Comparison of ENCODE assay signal across 23 cellular contexts in genomic region chr4:52655505-52655904, GRCh38. TPM values are rescaled to one million over a fixed set of nuclear protein-coding genes. Genes with fewer than 3 reads are reported as not detected.
DNase-seq lines count a peak whose midpoint lies in the region; ATAC-seq, FAIRE-seq and TF ChIP-seq lines count a peak whose summit lies in the region.
"Had no signal": no experiment of that assay in that cellular context is flagged by ENCODE, and none has a peak within 500 bp of the region (broad histone marks: within the 10 kb centered on the region; RNA-seq: fewer than 3 reads in every experiment).

No MANE protein-coding gene starts in this region.

- H3K27me3 Mint-ChIP-seq in brain = peaks cover 4% of the 10 kb centered on the region
- H3K27me3 Mint-ChIP-seq in glutamatergic neuron (ENCODE audit: unreplicated experiment) = peaks cover 10% of the 10 kb centered on the region
- no peaks in the 10 kb centered on the region for H3K27me3 Mint-ChIP-seq in type B pancreatic cell

- FAIRE-seq in HepG2 (lab: Jason Lieb, UNC) = no peak
- FAIRE-seq: H54 had no signal

- no peaks in the 10 kb centered on the region; a peak in 1 of 5 replicates for H3K27me3 ChIP-seq in HepG2 (ENCODE audit: control insufficient read depth in 1 of 2, insufficient read depth in 2 of 2, low read length in 2 of 2)
- no peaks in the 10 kb centered on the region for H3K27me3 ChIP-seq in right lobe of liver
- H3K27me3 ChIP-seq: BLaER1, esophagus muscularis mucosa, ovary, suprapubic skin, uterus had no signal

- ATAC-seq in HepG2 (no peak), right lobe of liver (no peak), GM19351 (IDR thresholded peaks at IDR 0.05; ENCODE audit: unreplicated experiment) (no peak), GM21528 (IDR thresholded peaks at IDR 0.05; ENCODE audit: low FRiP score, unreplicated experiment) (no peak)
- ATAC-seq: activated CD4-positive, alpha-beta T cell treated with anti-CD3 and anti-CD28 coated beads for 36 hours had no signal

- H3K4me3 ChIP-seq in HepG2 (replicated peaks in 1 of 3; ENCODE audit: insufficient read depth in 1 of 3, low read depth in 2 of 3, low read length in 3 of 3) (no peak overlapping the region), right lobe of liver (no peak overlapping the region)
- H3K4me3 ChIP-seq: BLaER1, esophagus muscularis mucosa, ovary, suprapubic skin, uterus had no signal

- no peaks in the 10 kb centered on the region for H4K20me1 ChIP-seq in HepG2 (ENCODE audit: insufficient read depth, low read length)

- H3K9me3 ChIP-seq in HepG2 (ENCODE audit: low read length) = no peaks in the 10 kb centered on the region
- no peaks in the 10 kb centered on the region for H3K9me3 ChIP-seq in right lobe of liver
- H3K9me3 ChIP-seq: esophagus muscularis mucosa, ovary, suprapubic skin, uterus had no signal

- no peak overlapping the region for H3K9ac ChIP-seq in HepG2 (ENCODE audit: insufficient read depth, low read depth, low read length)
- H3K9ac ChIP-seq: BLaER1 had no signal

- H3K4me3 Mint-ChIP-seq in brain = peak overlapping the region in 2 of 5 experiments; percentile 30 to 51
- peak overlapping the region; percentile 76 for H3K4me3 Mint-ChIP-seq in glutamatergic neuron (ENCODE audit: unreplicated experiment)
- peak overlapping the region; percentile 74 for H3K4me3 Mint-ChIP-seq in type B pancreatic cell
- H3K4me3 Mint-ChIP-seq: activated CD4-positive, alpha-beta T cell treated with anti-CD3 and anti-CD28 coated beads for 36 hours; activated naive CD4-positive, alpha-beta T cell treated with anti-CD3 and anti-CD28 coated beads for 36 hours had no signal

- H3K27ac Mint-ChIP-seq in brain (peak overlapping the region in 3 of 5 experiments; percentile 46 to 74 (median 47)), glutamatergic neuron (ENCODE audit: unreplicated experiment) (peak overlapping the region; percentile 89), type B pancreatic cell (peak overlapping the region; percentile 86)
- H3K27ac Mint-ChIP-seq: activated CD4-positive, alpha-beta T cell treated with anti-CD3 and anti-CD28 coated beads for 36 hours; activated naive CD4-positive, alpha-beta T cell treated with anti-CD3 and anti-CD28 coated beads for 36 hours had no signal

- H3K36me3 Mint-ChIP-seq in brain (peaks cover 50% of the 10 kb centered on the region), glutamatergic neuron (ENCODE audit: unreplicated experiment) (peaks cover 4% of the 10 kb centered on the region), type B pancreatic cell (peaks cover 43% of the 10 kb centered on the region)
- H3K36me3 Mint-ChIP-seq: naive B cell had no signal

- TSS peak; percentile 19 for BruUV-seq in HepG2 (replicated peaks; lab: Mats Ljungman, UMichigan)

- H2AFZ ChIP-seq in HepG2 (ENCODE audit: low read length) = no peak overlapping the region

- TF ChIP-seq EP300 in HepG2 (IDR thresholded peaks at IDR 0.05; ENCODE audit: low read depth in 2 of 2, low read length in 2 of 2) (no peak), HepG2 (CRISPR knock-in tag; IDR thresholded peaks at IDR 0.05; ENCODE audit: borderline replicate concordance) (no peak)

- H3K79me2 ChIP-seq in HepG2 (ENCODE audit: insufficient read depth, low read length) = peaks cover 28% of the 10 kb centered on the region

- TF ChIP-seq CTCF in HepG2 (CRISPR knock-in tag; IDR thresholded peaks at IDR 0.05) (no peak), right lobe of liver (IDR thresholded peaks at IDR 0.05) (no peak), brain (conservative IDR thresholded peaks at IDR 0.05) (no peak), glutamatergic neuron (IDR thresholded peaks at IDR 0.05; ENCODE audit: partially characterized antibody, unreplicated experiment) (no peak), type B pancreatic cell (conservative IDR thresholded peaks at IDR 0.05) (no peak)

- H3K9me3 Mint-ChIP-seq in brain (peaks cover 5 to 19% (median 6%) of the 10 kb centered on the region in 5 experiments), glutamatergic neuron (ENCODE audit: unreplicated experiment) (peaks cover 12% of the 10 kb centered on the region), type B pancreatic cell (no peaks in the 10 kb centered on the region)
- H3K9me3 Mint-ChIP-seq: naive B cell had no signal

- intact Hi-C loops in HepG2 (cut with micrococcal nuclease; ENCODE audit: unreplicated experiment) = no loop called here
- intact Hi-C loops in right lobe of liver (cut with DNase I) = no loop called here

- in situ Hi-C loops in HepG2 (cut with HindIII; ENCODE audit: extremely low pct_ligation_motif_present, low pct_unique_long_range_greater_than_20kb) = no loop called here

- POLR2A ChIA-PET in HepG2 (lab: Yijun Ruan, JAX) = interaction anchor here (1.0 kb wide), 1 partner anchor 56 kb away, joined by 4 read pairs; no protein-coding TSS in a partner anchor

- H3K4me1 Mint-ChIP-seq in brain (peaks cover 46% of the 10 kb centered on the region), glutamatergic neuron (ENCODE audit: low read depth, unreplicated experiment) (peaks cover 28% of the 10 kb centered on the region), type B pancreatic cell (ENCODE audit: unreplicated experiment) (peaks cover 33% of the 10 kb centered on the region)

- no peaks in the 10 kb centered on the region for H3K36me3 ChIP-seq in HepG2 (replicated peaks in 1 of 2; ENCODE audit: control insufficient read depth in 1 of 2, insufficient read depth in 2 of 2, low read length in 2 of 2)
- no peaks in the 10 kb centered on the region for H3K36me3 ChIP-seq in right lobe of liver
- H3K36me3 ChIP-seq: esophagus muscularis mucosa, ovary, suprapubic skin, uterus had no signal

- no peak for TF ChIP-seq RAD21 in HepG2 (CRISPR knock-in tag; IDR thresholded peaks at IDR 0.05)

- DNase-seq in HepG2 (ENCODE audit: low spot score) = no peak
- no peak for DNase-seq in right lobe of liver
- DNase-seq in glutamatergic neuron = no peak
- DNase-seq in type B pancreatic cell (ENCODE audit: extremely low spot score, unreplicated experiment) = no peak
- DNase-seq in NCI-H2107 treated with DMSO at 0.1 percent for 48 hours (lab: John Stamatoyannopoulos, UW; ENCODE audit: unreplicated experiment) = no peak
- DNase-seq: activated CD4-positive, alpha-beta T cell treated with anti-CD3 and anti-CD28 coated beads for 36 hours; activated naive CD4-positive, alpha-beta T cell treated with anti-CD3 and anti-CD28 coated beads for 36 hours; activated T-cell treated with anti-CD3 and anti-CD28 coated beads, Interleukin-2, amount 50 U/mL, for 48 hours; aorta; cerebellar nuclear complex; mesenchymal stem cell; naive B cell; NCI-H187; NCI-H2227 treated with DMSO at 0.1 percent for 48 hours; ovary; uterus had no signal

- TF ChIP-seq POLR2A in HepG2 (IDR thresholded peaks at IDR 0.05; ENCODE audit: insufficient read depth in 1 of 2, low read depth in 2 of 2, low read length in 2 of 2) (no peak), right lobe of liver (IDR thresholded peaks at IDR 0.05) (no peak)

- CTCF ChIA-PET in HepG2 (lab: Yijun Ruan, JAX; ENCODE audit: low intra/inter-chr PET ratio, low total read pairs) = no interaction called here

- no peak overlapping the region for H3K4me2 ChIP-seq in HepG2 (ENCODE audit: low read depth, low read length)
- H3K4me2 ChIP-seq: BLaER1 had no signal

- peaks cover 30% of the 10 kb centered on the region for H3K4me1 ChIP-seq in HepG2 (ENCODE audit: insufficient read depth, low read length)
- peaks cover 0 to 7% (median 0%) of the 10 kb centered on the region in 4 donors for H3K4me1 ChIP-seq in right lobe of liver

- no peak overlapping the region for H3K27ac ChIP-seq in HepG2 (ENCODE audit: extremely low read length, insufficient read depth, low read length)
- no peak overlapping the region for H3K27ac ChIP-seq in right lobe of liver
- H3K27ac ChIP-seq: BLaER1, esophagus muscularis mucosa, ovary, uterus had no signal

TF ChIP-seq in HepG2, 621 proteins besides CTCF, POLR2A, EP300 and RAD21:
- no peak for TF ChIP-seq TEAD3 (CRISPR knock-in tag; optimal IDR thresholded peaks at IDR 0.05; ENCODE audit: borderline replicate concordance)
- TF ChIP-seq TCF7 (IDR thresholded peaks at IDR 0.05; ENCODE audit: low read depth) = no peak
- no peak for TF ChIP-seq BORCS8-MEF2B (CRISPR knock-in tag; IDR thresholded peaks at IDR 0.05)
- TF ChIP-seq ATAD3A (CRISPR knock-in tag; IDR thresholded peaks at IDR 0.05) = no peak
TF ChIP-seq in HepG2: peak in this region for 0.

RNA-seq across cellular contexts. Expression of gene USP46, which starts 3.6 kb away (rescaled TPM):
- total RNA-seq in HepG2 (2016; rRNA removed; fragmentation: Illumina TruSeq; extraction: Trizol) (17.4 and 26.4 TPM in 2 replicates), right lobe of liver (1 to 10 TPM; 4.0 to 5.7 (median 4.9) TPM), glutamatergic neuron (ENCODE audit: unreplicated experiment) (72.4 TPM), type B pancreatic cell (ENCODE audit: low replicate concordance) (28.6 and 53.5 TPM in 2 replicates)
- 13.4 and 18.0 TPM in 2 replicates for total RNA-seq in HepG2 (2016; cell fraction: cytosol; rRNA removed; fragmentation: Illumina TruSeq; extraction: Trizol; ENCODE audit: low read depth)
- 17.2 and 24.3 TPM in 2 replicates for total RNA-seq in HepG2 (2016; cell fraction: insoluble cytoplasmic fraction; rRNA removed; fragmentation: Illumina TruSeq; extraction: Trizol)
- 15.8 and 18.5 TPM in 2 replicates for total RNA-seq in HepG2 (2016; cell fraction: membrane; rRNA removed; fragmentation: Illumina TruSeq; extraction: Trizol)
- total RNA-seq in HepG2 (2016; cell fraction: nucleus; rRNA removed; fragmentation: Illumina TruSeq; extraction: Trizol) = 17.2 and 20.2 TPM in 2 replicates
- polyA plus RNA-seq in HepG2 (2011; rRNA removed) (4.7 and 6.2 TPM in 2 replicates), brain (ENCODE audit: insufficient read depth, low read depth, low replicate concordance) (10.2 TPM)
- 1.8 and 3.0 TPM in 2 replicates for polyA plus RNA-seq in HepG2 (2011; cell fraction: cytosol; rRNA removed)
- polyA plus RNA-seq in HepG2 (2011; cell fraction: nucleus; rRNA removed) = 3.3 and 4.9 TPM in 2 replicates
- polyA plus RNA-seq in HepG2 (2012) = 6.5 and 6.7 TPM in 2 replicates
- 2.4 and 3.1 TPM in 2 replicates for polyA plus RNA-seq in HepG2 (2016; cell fraction: cytosol; fragmentation: Illumina TruSeq; extraction: Trizol; ENCODE audit: low read depth)
- 20.5 and 22.2 TPM in 2 replicates for polyA plus RNA-seq in HepG2 (2016; cell fraction: insoluble cytoplasmic fraction; fragmentation: Illumina TruSeq; extraction: Trizol; ENCODE audit: low read depth)
- 8.3 and 9.5 TPM in 2 replicates for polyA plus RNA-seq in HepG2 (2016; cell fraction: membrane; fragmentation: Illumina TruSeq; extraction: Trizol; ENCODE audit: low read depth)
- 11.7 and 13.2 TPM in 2 replicates for polyA plus RNA-seq in HepG2 (2016; cell fraction: nucleus; fragmentation: Illumina TruSeq; extraction: Trizol; ENCODE audit: insufficient read depth, low read depth)
- 11.6 and 14.8 TPM in 2 replicates for polyA minus RNA-seq in HepG2 (2011; rRNA and poly(A)+ RNA removed; ENCODE audit: low replicate concordance)
- 5.8 and 9.0 TPM in 2 replicates for polyA minus RNA-seq in HepG2 (2011; cell fraction: cytosol; rRNA and poly(A)+ RNA removed)
- 15.5 and 18.4 TPM in 2 replicates for polyA minus RNA-seq in HepG2 (2011; cell fraction: nucleus; rRNA and poly(A)+ RNA removed)
